Comparison of ENCODE assay signal across 8 cellular contexts in the genomic region with DNA sequence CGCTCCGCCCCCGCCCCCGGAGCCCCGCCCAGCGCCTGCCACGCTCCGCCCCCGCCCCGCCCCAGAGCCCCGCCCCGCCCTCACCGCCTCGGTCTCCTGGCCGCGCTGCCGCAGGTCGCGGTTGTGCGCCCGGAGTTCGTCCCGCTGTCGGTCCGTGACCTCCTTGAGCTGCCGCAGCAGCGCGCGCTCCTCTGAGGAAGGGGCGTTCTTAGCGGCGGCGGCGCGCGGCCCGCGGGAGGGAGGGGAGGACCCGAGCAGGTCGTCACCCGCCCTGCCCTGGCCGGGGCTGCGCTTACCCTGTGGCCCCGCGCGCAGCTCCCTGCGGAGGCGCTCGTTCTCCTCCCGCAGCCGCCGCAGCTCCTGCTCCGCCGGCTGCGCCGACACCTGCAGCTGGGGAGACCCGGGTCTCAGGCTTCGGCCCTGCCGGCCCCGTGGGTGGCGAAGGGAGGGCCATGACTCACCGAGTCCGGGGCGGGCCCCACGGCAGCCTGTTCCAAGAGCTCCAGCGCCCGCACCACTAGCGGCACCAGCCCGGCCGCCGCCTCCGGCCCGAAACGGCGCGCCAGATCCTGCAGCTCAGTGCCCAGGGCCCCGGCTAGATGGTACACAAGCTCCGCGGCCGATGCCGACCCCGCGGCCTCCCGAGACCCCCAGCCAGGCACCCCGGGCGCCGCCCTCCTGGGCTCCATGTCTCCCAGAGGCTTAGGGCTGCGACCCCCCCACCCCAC. TPM values are rescaled to one million over a fixed set of nuclear protein-coding genes. Genes with fewer than 3 reads are reported as not detected.
DNase-seq lines count a peak whose midpoint lies in the region; ATAC-seq and TF ChIP-seq lines count a peak whose summit lies in the region.

No MANE protein-coding gene starts in this region.

- H3K4me2 ChIP-seq in PC-9 = peak overlapping the region; percentile 82

- H2AFZ ChIP-seq in PC-9 = peak overlapping the region; percentile 93

- no peaks in the 10 kb centered on the region for H3K79me2 ChIP-seq in PC-9 (ENCODE audit: low read depth)

- H4K20me1 ChIP-seq in PC-9 (ENCODE audit: insufficient read depth) = peaks cover 23% of the 10 kb centered on the region; the same call in 1 of the 2 replicates

- no peaks in the 10 kb centered on the region for H3K27me3 ChIP-seq in BE2C
- no peaks in the 10 kb centered on the region for H3K27me3 ChIP-seq in PC-9 (ENCODE audit: insufficient read depth, low read depth)
- H3K27me3 ChIP-seq in foreskin keratinocyte = no peaks in the 10 kb centered on the region

- POLR2A ChIA-PET in PC-9 (lab: Charles Lee; ENCODE audit: unreplicated experiment) = interaction anchor here (0.5 to 2.2 kb wide), 14 partner anchors 17 to 474 kb away, joined by 3 to 18 read pairs (median 5); partner anchors contain the start of genes INPP5K and TLCD2

- H3K4me1 ChIP-seq in BE2C = no peaks in the 10 kb centered on the region
- peaks cover 31% of the 10 kb centered on the region for H3K4me1 ChIP-seq in PC-9 (replicated peaks; ENCODE audit: insufficient read depth)
- H3K4me1 ChIP-seq in foreskin keratinocyte = peaks cover 4% of the 10 kb centered on the region

- intact Hi-C loops in PC-9 (cut with micrococcal nuclease; ENCODE audit: unreplicated experiment) = loop anchor here (2.0 to 10.0 kb wide), 5 partner anchors 162 to 756 kb away; partner anchors contain the start of genes MNT and OVCA2

- H3F3A ChIP-seq in PC-9 (ENCODE audit: insufficient read depth, low read depth) = peaks cover 50% of the 10 kb centered on the region

- CTCF ChIA-PET in PC-9 (lab: Charles Lee) = interaction anchor here (0.5 to 3.1 kb wide), 9 partner anchors 17 to 591 kb away, joined by 3 to 28 read pairs (median 4); no protein-coding TSS in a partner anchor

- DNase-seq in BE2C = peak; percentile 71
- DNase-seq in PC-9 = peak; percentile 69 to 87
- DNase-seq in activated effector memory CD4-positive, alpha-beta T cell treated with Interleukin-2 at 50 U/mL for 16 hours = peak; percentile 73
- DNase-seq in foreskin keratinocyte = peak; percentile 50 to 75
- peak; percentile 77 for DNase-seq in occipital lobe (lab: John Stamatoyannopoulos, UW)

- H3K27ac ChIP-seq in PC-9 = peak overlapping the region; percentile 75
- H3K27ac ChIP-seq in foreskin keratinocyte = no peak overlapping the region
- peak overlapping the region; percentile 47 for H3K27ac ChIP-seq in temporal lobe (ENCODE audit: low read depth, low read length)

- peak; percentile 48 for ATAC-seq in HG03432 (IDR thresholded peaks at IDR 0.05; ENCODE audit: unreplicated experiment)
- ATAC-seq in foreskin keratinocyte = peak; percentile 73

- H3K9me3 ChIP-seq in BE2C (no peaks in the 10 kb centered on the region), PC-9 (ENCODE audit: insufficient read depth, low read depth) (no peaks in the 10 kb centered on the region)

- TF ChIP-seq CTCF in BE2C (IDR thresholded peaks at IDR 0.05; ENCODE audit: low read depth, low read length) (no peak), PC-9 (conservative IDR thresholded peaks at IDR 0.05) (no peak; the same call in 1 of the 2 replicates), foreskin keratinocyte (conservative IDR thresholded peaks at IDR 0.05) (peak; percentile 18)

- no TSS peak for BruUV-seq in PC-9 (replicated peaks; lab: Mats Ljungman, UMichigan)

- no peaks in the 10 kb centered on the region for H3K9me2 ChIP-seq in PC-9 (ENCODE audit: insufficient read depth)

- H3K36me3 ChIP-seq in BE2C (peaks cover 36% of the 10 kb centered on the region), PC-9 (ENCODE audit: low read depth) (peaks cover 34% of the 10 kb centered on the region)

- H3K4me3 ChIP-seq in BE2C (ENCODE audit: low read depth, low read length) (peak overlapping the region; percentile 46), PC-9 (peak overlapping the region; percentile 79)

- TF ChIP-seq POLR2A in GM19193 (IDR thresholded peaks at IDR 0.05; ENCODE audit: extremely low read depth, insufficient read depth, insufficient read length) = peak; percentile 12

RNA-seq across cellular contexts. Expression of gene RILP, which starts 0.4 kb away (rescaled TPM):
- polyA plus RNA-seq in BE2C (2012; ENCODE audit: insufficient read depth, insufficient read length, low read depth) = 1.1 TPM
- total RNA-seq in PC-9 (2021) (9.6 and 11.5 TPM in 2 replicates), foreskin keratinocyte (5.1 and 5.5 TPM in 2 replicates), occipital lobe (1.4 TPM), temporal lobe (2.2 TPM)
- 6.7 and 7.5 TPM in 2 replicates for polyA plus RNA-seq in foreskin keratinocyte

RNA-seq across cellular contexts. Expression of gene SCARF1, which starts 3.7 kb away (rescaled TPM):
- 0.17 TPM for polyA plus RNA-seq in BE2C (2012; ENCODE audit: insufficient read depth, insufficient read length, low read depth)
- total RNA-seq in PC-9 (2021) (2.2 and 2.7 TPM in 2 replicates), foreskin keratinocyte (0.10 TPM in 1 of 2 replicates, not detected in the other), occipital lobe (3.9 TPM), temporal lobe (2.5 TPM)
- 0.02 and 0.03 TPM in 2 replicates for polyA plus RNA-seq in foreskin keratinocyte

RNA-seq across cellular contexts. Expression of gene SLC43A2, which starts 20.6 kb away (rescaled TPM):
- polyA plus RNA-seq in BE2C (2012; ENCODE audit: insufficient read depth, insufficient read length, low read depth) = 8.0 TPM
- total RNA-seq in PC-9 (2021) (6.8 and 9.3 TPM in 2 replicates), foreskin keratinocyte (2.0 and 3.1 TPM in 2 replicates), occipital lobe (15.1 TPM), temporal lobe (11.8 TPM)
- polyA plus RNA-seq in foreskin keratinocyte = 1.9 and 2.3 TPM in 2 replicates

RNA-seq across cellular contexts. Expression of gene PRPF8, which starts 35.4 kb away (rescaled TPM):
- 679 TPM for polyA plus RNA-seq in BE2C (2012; ENCODE audit: insufficient read depth, insufficient read length, low read depth)
- total RNA-seq in PC-9 (2021) = 437 and 496 TPM in 2 replicates
- total RNA-seq in foreskin keratinocyte = 188 and 214 TPM in 2 replicates
- polyA plus RNA-seq in foreskin keratinocyte = 213 and 239 TPM in 2 replicates
- total RNA-seq in occipital lobe = 71.1 TPM
- 132 TPM for total RNA-seq in temporal lobe
